In the genomic region with DNA sequence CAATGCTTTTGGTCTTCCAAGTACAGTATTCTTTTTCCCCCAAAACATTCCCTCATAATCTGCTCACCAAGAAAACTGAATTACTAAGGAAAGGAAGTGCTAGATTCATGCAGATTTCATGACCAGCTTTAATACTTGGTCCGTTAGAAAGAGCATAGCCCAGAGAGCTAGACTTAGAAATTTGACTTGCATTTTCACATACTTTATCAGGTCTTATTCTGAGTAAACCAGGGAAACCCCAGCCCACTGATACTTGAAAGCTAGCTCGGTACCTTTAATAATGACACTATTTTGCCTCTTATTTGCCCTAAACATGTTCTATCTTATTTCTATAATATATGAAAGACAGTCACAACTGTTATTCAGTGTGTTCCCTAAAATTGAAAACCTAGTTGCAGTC, we compare ENCODE assay signal across 13 cellular contexts.
DNase-seq lines count a peak whose midpoint lies in the region; ATAC-seq and TF ChIP-seq lines count a peak whose summit lies in the region.
"Had no signal": no experiment of that assay in that cellular context is flagged by ENCODE, and none has a peak within 500 bp of the region (broad histone marks: within the 10 kb centered on the region; RNA-seq: fewer than 3 reads in every experiment).

No MANE protein-coding gene starts in this region.

- H3K27ac Mint-ChIP-seq in activated T-helper 2 cell treated with anti-CD3 and anti-CD28 coated beads, Interferon-gamma antibody, Interleukin-2, Interleukin-4, amounts not matched to agents 10 μg/mL and 5 μg/mL and 100 μg/mL, durations not matched to agents 14 hours and 24 hours and 36 hours, result no peak overlapping the region
- no peak overlapping the region for H3K27ac Mint-ChIP-seq in chondrocyte (ENCODE audit: unreplicated experiment)
- H3K27ac Mint-ChIP-seq: activated CD8-positive, alpha-beta memory T cell treated with anti-CD3 and anti-CD28 coated beads, Interleukin-2, amount 10 ng/mL, durations not matched to agents 7 days and 5 days; activated naive CD8-positive, alpha-beta T cell treated with anti-CD3 and anti-CD28 coated beads, Interleukin-2, amount 10 ng/mL, durations not matched to agents 7 days and 5 days; CD4-positive, CD25-positive, alpha-beta regulatory T cell; IgD-negative memory B cell had no signal

- H3K36me3 Mint-ChIP-seq in activated T-helper 2 cell treated with anti-CD3 and anti-CD28 coated beads, Interferon-gamma antibody, Interleukin-2, Interleukin-4, amounts not matched to agents 10 μg/mL and 5 μg/mL and 100 μg/mL, durations not matched to agents 14 hours and 24 hours and 36 hours (ENCODE audit: low read depth), result no peaks in the 10 kb centered on the region
- H3K36me3 Mint-ChIP-seq in chondrocyte (ENCODE audit: low read depth), result no peaks in the 10 kb centered on the region
- H3K36me3 Mint-ChIP-seq: activated CD8-positive, alpha-beta memory T cell treated with anti-CD3 and anti-CD28 coated beads, Interleukin-2, amount 10 ng/mL, durations not matched to agents 7 days and 5 days; CD4-positive, CD25-positive, alpha-beta regulatory T cell; IgD-negative memory B cell had no signal

- no peak for TF ChIP-seq CTCF in chondrocyte (IDR thresholded peaks at IDR 0.05)

- no peaks in the 10 kb centered on the region for H3K9me3 Mint-ChIP-seq in activated T-helper 2 cell treated with anti-CD3 and anti-CD28 coated beads, Interferon-gamma antibody, Interleukin-2, Interleukin-4, amounts not matched to agents 10 μg/mL and 5 μg/mL and 100 μg/mL, durations not matched to agents 14 hours and 24 hours and 36 hours
- H3K9me3 Mint-ChIP-seq in chondrocyte (ENCODE audit: low read depth), result no peaks in the 10 kb centered on the region

- H3K4me1 Mint-ChIP-seq in activated T-helper 2 cell treated with anti-CD3 and anti-CD28 coated beads, Interferon-gamma antibody, Interleukin-2, Interleukin-4, amounts not matched to agents 10 μg/mL and 5 μg/mL and 100 μg/mL, durations not matched to agents 14 hours and 24 hours and 36 hours (ENCODE audit: low read depth), result no peaks in the 10 kb centered on the region
- peaks cover 5% of the 10 kb centered on the region for H3K4me1 Mint-ChIP-seq in chondrocyte (ENCODE audit: low read depth)
- H3K4me1 Mint-ChIP-seq: activated CD8-positive, alpha-beta memory T cell treated with anti-CD3 and anti-CD28 coated beads, Interleukin-2, amount 10 ng/mL, durations not matched to agents 7 days and 5 days; activated naive CD8-positive, alpha-beta T cell treated with anti-CD3 and anti-CD28 coated beads, Interleukin-2, amount 10 ng/mL, durations not matched to agents 7 days and 5 days; CD4-positive, CD25-positive, alpha-beta regulatory T cell; IgD-negative memory B cell had no signal

- ATAC-seq in GM18909 (IDR thresholded peaks at IDR 0.05; ENCODE audit: poor library complexity, unreplicated experiment) (peak; percentile 79), GM21717 (IDR thresholded peaks at IDR 0.05; ENCODE audit: unreplicated experiment) (peak; percentile 94), HG03039 (IDR thresholded peaks at IDR 0.05; ENCODE audit: unreplicated experiment) (peak; percentile 86)
- ATAC-seq: activated CD8-positive, alpha-beta memory T cell treated with anti-CD3 and anti-CD28 coated beads, Interleukin-2, amount 10 ng/mL, durations not matched to agents 7 days and 5 days had no signal

- intact Hi-C loops in activated T-helper 2 cell treated with anti-CD3 and anti-CD28 coated beads, Interferon-gamma antibody, Interleukin-2, Interleukin-4, amounts not matched to agents 10 μg/mL and 5 μg/mL and 100 μg/mL, durations not matched to agents 14 hours and 24 hours and 36 hours (cut with micrococcal nuclease), result no loop called here

- DNase-seq in activated T-helper 2 cell treated with anti-CD3 and anti-CD28 coated beads, Interferon-gamma antibody, Interleukin-2, Interleukin-4, amounts not matched to agents 10 μg/mL and 5 μg/mL and 100 μg/mL, durations not matched to agents 14 hours and 24 hours and 36 hours (ENCODE audit: low spot score), result no peak
- DNase-seq in ureter (ENCODE audit: low spot score) (no peak), chondrocyte (ENCODE audit: low spot score) (no peak), SKM-1 treated with dmso at 0.1 percent for 144 hours (lab: John Stamatoyannopoulos, UW; ENCODE audit: unreplicated experiment) (no peak)
- DNase-seq: activated CD8-positive, alpha-beta memory T cell treated with anti-CD3 and anti-CD28 coated beads, Interleukin-2, amount 10 ng/mL, durations not matched to agents 7 days and 5 days; activated naive CD8-positive, alpha-beta T cell treated with anti-CD3 and anti-CD28 coated beads, Interleukin-2, amount 10 ng/mL, durations not matched to agents 7 days and 5 days; CD4-positive, CD25-positive, alpha-beta regulatory T cell; NCI-H1092 treated with DMSO at 0.1 percent for 48 hours; NCI-H345 had no signal

- no peaks in the 10 kb centered on the region for H3K27me3 Mint-ChIP-seq in activated T-helper 2 cell treated with anti-CD3 and anti-CD28 coated beads, Interferon-gamma antibody, Interleukin-2, Interleukin-4, amounts not matched to agents 10 μg/mL and 5 μg/mL and 100 μg/mL, durations not matched to agents 14 hours and 24 hours and 36 hours (ENCODE audit: low read depth)
- H3K27me3 Mint-ChIP-seq in chondrocyte (ENCODE audit: low read depth), result no peaks in the 10 kb centered on the region
- H3K27me3 Mint-ChIP-seq: activated CD8-positive, alpha-beta memory T cell treated with anti-CD3 and anti-CD28 coated beads, Interleukin-2, amount 10 ng/mL, durations not matched to agents 7 days and 5 days; activated naive CD8-positive, alpha-beta T cell treated with anti-CD3 and anti-CD28 coated beads, Interleukin-2, amount 10 ng/mL, durations not matched to agents 7 days and 5 days; CD4-positive, CD25-positive, alpha-beta regulatory T cell; IgD-negative memory B cell had no signal

- H3K4me3 Mint-ChIP-seq in activated T-helper 2 cell treated with anti-CD3 and anti-CD28 coated beads, Interferon-gamma antibody, Interleukin-2, Interleukin-4, amounts not matched to agents 10 μg/mL and 5 μg/mL and 100 μg/mL, durations not matched to agents 14 hours and 24 hours and 36 hours (ENCODE audit: low read depth), result no peak overlapping the region
- no peak overlapping the region for H3K4me3 Mint-ChIP-seq in chondrocyte (ENCODE audit: unreplicated experiment)
- H3K4me3 Mint-ChIP-seq: activated CD8-positive, alpha-beta memory T cell treated with anti-CD3 and anti-CD28 coated beads, Interleukin-2, amount 10 ng/mL, durations not matched to agents 7 days and 5 days; activated naive CD8-positive, alpha-beta T cell treated with anti-CD3 and anti-CD28 coated beads, Interleukin-2, amount 10 ng/mL, durations not matched to agents 7 days and 5 days; CD4-positive, CD25-positive, alpha-beta regulatory T cell; IgD-negative memory B cell had no signal
